In genomic region chr12:92140919-92141536, GRCh38 we compare ENCODE assay signal across 8 cellular contexts. TPM values are rescaled to one million over a fixed set of nuclear protein-coding genes. Genes with fewer than 3 reads are reported as not detected.
A peak's percentile ranks its signal among the peaks of the same experiment; 100 is the strongest.
DNase-seq lines count a peak whose midpoint lies in the region; ATAC-seq lines count a peak whose summit lies in the region.

No MANE protein-coding gene starts in this region.

- peak overlapping the region; percentile 85 for H3K4me3 ChIP-seq in thymus (ENCODE audit: low read length)

- no peaks in the 10 kb centered on the region for H3K27me3 ChIP-seq in thymus (ENCODE audit: control insufficient read depth, insufficient read depth)

- H3K4me1 Mint-ChIP-seq in activated CD4-positive, alpha-beta T cell treated with anti-CD3 and anti-CD28 coated beads, Interleukin-2, amount 10 ng/mL, durations not matched to agents 7 days and 5 days, result peaks cover 39% of the 10 kb centered on the region

- peak overlapping the region; percentile 99 for H3K4me3 Mint-ChIP-seq in activated CD4-positive, alpha-beta T cell treated with anti-CD3 and anti-CD28 coated beads, Interleukin-2, amount 10 ng/mL, durations not matched to agents 7 days and 5 days

- WGBS in thymus, result 48% methylated on average over 4 of the region's 4 CpGs

- H3K36me3 ChIP-seq in thymus (ENCODE audit: control insufficient read depth, insufficient read depth), result peaks cover 13% of the 10 kb centered on the region

- H3K9me3 Mint-ChIP-seq in activated CD4-positive, alpha-beta T cell treated with anti-CD3 and anti-CD28 coated beads, Interleukin-2, amount 10 ng/mL, durations not matched to agents 7 days and 5 days, result peaks cover 3% of the 10 kb centered on the region
- H3K9me3 Mint-ChIP-seq in activated naive CD4-positive, alpha-beta T cell treated with anti-CD3 and anti-CD28 coated beads, Interleukin-2, amount 50 U/mL, for 72 hours, result peaks cover 0 to 3% of the 10 kb centered on the region in 2 donors

- H3K27ac ChIP-seq in thymus (ENCODE audit: low read depth), result peak overlapping the region; percentile 88

- H3K27ac Mint-ChIP-seq in activated CD4-positive, alpha-beta T cell treated with anti-CD3 and anti-CD28 coated beads, Interleukin-2, amount 10 ng/mL, durations not matched to agents 7 days and 5 days, result peak overlapping the region; percentile 99
- H3K27ac Mint-ChIP-seq in activated naive CD4-positive, alpha-beta T cell treated with anti-CD3 and anti-CD28 coated beads, Interleukin-2, amount 50 U/mL, for 72 hours, result peak overlapping the region; percentile 91 to 99

- H3K4me1 ChIP-seq in thymus (ENCODE audit: control insufficient read depth, insufficient read depth, low read length), result peaks cover 6% of the 10 kb centered on the region

- CTCF ChIA-PET in activated CD4-positive, alpha-beta T cell treated with anti-CD3 and anti-CD28 coated beads, Interleukin-2, amount 10 ng/mL, durations not matched to agents 7 days and 5 days (lab: Charles Lee), result interaction anchor here (0.8 kb wide), 1 partner anchor 10 kb away, joined by 3 read pairs; no protein-coding TSS in a partner anchor

- no peak for DNase-seq in activated CD4-positive, alpha-beta T cell treated with anti-CD3 and anti-CD28 coated beads, Interleukin-2, amount 10 ng/mL, durations not matched to agents 7 days and 5 days
- DNase-seq in activated CD4-positive, alpha-beta T cell treated with anti-CD3 and anti-CD28 coated beads for 48 hours, result no peak
- no peak for DNase-seq in activated naive CD4-positive, alpha-beta T cell treated with anti-CD3 and anti-CD28 coated beads, Interleukin-2, amount 50 U/mL, for 72 hours (ENCODE audit: low spot score in 2 of 2)
- peak; percentile 9 for DNase-seq in left kidney (ENCODE audit: low read depth, low spot score)
- DNase-seq in medulla oblongata (ENCODE audit: extremely low spot score), result no peak
- no peak for DNase-seq in NCI-H1436 treated with DMSO at 0.1 percent for 48 hours (lab: John Stamatoyannopoulos, UW)

- POLR2A ChIA-PET in activated CD4-positive, alpha-beta T cell treated with anti-CD3 and anti-CD28 coated beads, Interleukin-2, amount 10 ng/mL, durations not matched to agents 7 days and 5 days (lab: Charles Lee), result interaction anchor here (0.7 kb wide), 3 partner anchors 38 to 228 kb away, joined by 3 to 5 read pairs (median 4); no protein-coding TSS in a partner anchor

- H3K9me3 ChIP-seq in thymus (ENCODE audit: control insufficient read depth), result no peaks in the 10 kb centered on the region

- ATAC-seq in activated naive CD4-positive, alpha-beta T cell treated with anti-CD3 and anti-CD28 coated beads, Interleukin-2, amount 50 U/mL, for 72 hours, result no peak
- no peak for ATAC-seq in GM21381 (IDR thresholded peaks at IDR 0.05; ENCODE audit: unreplicated experiment)

- peaks cover 89% of the 10 kb centered on the region for H3K36me3 Mint-ChIP-seq in activated CD4-positive, alpha-beta T cell treated with anti-CD3 and anti-CD28 coated beads, Interleukin-2, amount 10 ng/mL, durations not matched to agents 7 days and 5 days (ENCODE audit: low read depth)
- H3K36me3 Mint-ChIP-seq in activated naive CD4-positive, alpha-beta T cell treated with anti-CD3 and anti-CD28 coated beads, Interleukin-2, amount 50 U/mL, for 72 hours, result peaks cover 61 to 74% of the 10 kb centered on the region in 2 donors

- no peaks in the 10 kb centered on the region for H3K27me3 Mint-ChIP-seq in activated CD4-positive, alpha-beta T cell treated with anti-CD3 and anti-CD28 coated beads, Interleukin-2, amount 10 ng/mL, durations not matched to agents 7 days and 5 days

RNA-seq across cellular contexts. Expression of gene BTG1, which starts 4.6 kb away (rescaled TPM):
- 100 to 1,000 TPM; 102 to 133 TPM for total RNA-seq in activated CD4-positive, alpha-beta T cell treated with anti-CD3 and anti-CD28 coated beads, Interleukin-2, amount 10 ng/mL, durations not matched to agents 7 days and 5 days
- 100 to 1,000 TPM; 158 to 266 TPM for total RNA-seq in activated naive CD4-positive, alpha-beta T cell treated with anti-CD3 and anti-CD28 coated beads, Interleukin-2, amount 50 U/mL, for 72 hours
- polyA plus RNA-seq in thymus, result 313 TPM
